Comparison of ENCODE assay signal across 26 cellular contexts in genomic region chrX:114650351-114650750, GRCh38.
A peak's percentile ranks its signal among the peaks of the same experiment; 100 is the strongest.
DNase-seq lines count a peak whose midpoint lies in the region; TF ChIP-seq lines count a peak whose summit lies in the region.
"Had no signal": no experiment of that assay in that cellular context is flagged by ENCODE, and none has a peak within 500 bp of the region (broad histone marks: within the 10 kb centered on the region; RNA-seq: fewer than 3 reads in every experiment).

No MANE protein-coding gene starts in this region.

- H3K4me3 ChIP-seq in adipocyte (ENCODE audit: low read length), result no peak overlapping the region
- H3K4me3 ChIP-seq: A549, GM23338, SJCRH30 had no signal

- H3K36me3 Mint-ChIP-seq in progenitor cell of endocrine pancreas (ENCODE audit: insufficient read depth), result no peaks in the 10 kb centered on the region
- H3K36me3 Mint-ChIP-seq: CD14-positive monocyte; CD8-positive, alpha-beta memory T cell had no signal

- no peak overlapping the region for H3K4me3 Mint-ChIP-seq in progenitor cell of endocrine pancreas (ENCODE audit: low read depth)
- H3K4me3 Mint-ChIP-seq: CD14-positive monocyte; CD8-positive, alpha-beta memory T cell; GM23338; H9; HFFc6 had no signal

- no peak overlapping the region for H3K27ac Mint-ChIP-seq in progenitor cell of endocrine pancreas
- H3K27ac Mint-ChIP-seq: CD14-positive monocyte; CD8-positive, alpha-beta memory T cell; GM23338; H9; HFFc6 had no signal

- no peaks in the 10 kb centered on the region for H3K27me3 Mint-ChIP-seq in progenitor cell of endocrine pancreas

- H3K36me3 ChIP-seq in adipocyte (ENCODE audit: control insufficient read depth, insufficient read depth, low read length, severe bottlenecking), result no peaks in the 10 kb centered on the region
- H3K36me3 ChIP-seq: BE2C, SJCRH30 had no signal

- no peaks in the 10 kb centered on the region for H3K9me3 Mint-ChIP-seq in progenitor cell of endocrine pancreas (ENCODE audit: low read depth)
- H3K9me3 Mint-ChIP-seq: CD14-positive monocyte; CD8-positive, alpha-beta memory T cell; GM23338; H9; HFFc6 had no signal

- H3K4me1 Mint-ChIP-seq in progenitor cell of endocrine pancreas (ENCODE audit: low read depth), result no peaks in the 10 kb centered on the region
- H3K4me1 Mint-ChIP-seq: CD14-positive monocyte; CD8-positive, alpha-beta memory T cell; GM23338; H9 had no signal

- peaks cover 11% of the 10 kb centered on the region for H3K4me1 ChIP-seq in adipocyte (ENCODE audit: control insufficient read depth, insufficient read depth, low read length)
- H3K4me1 ChIP-seq: A549, BE2C, SJCRH30 had no signal

- DNase-seq in EL, result peak; percentile 0
- DNase-seq in adipocyte (ENCODE audit: low read depth), result peak; percentile 24
- peak; percentile 2 for DNase-seq in fibroblast of the conjunctiva (ENCODE audit: low read depth)
- DNase-seq in activated CD4-positive, alpha-beta T cell treated with anti-CD3 and anti-CD28 coated beads for 4 hours, result no peak
- no peak for DNase-seq in DMS79 treated with DMSO at 0.1 percent for 48 hours (lab: John Stamatoyannopoulos, UW)
- DNase-seq in activated naive CD4-positive, alpha-beta T cell (lab: John Stamatoyannopoulos, UW), result no peak
- DNase-seq in progenitor cell of endocrine pancreas (ENCODE audit: low spot score, unreplicated experiment), result no peak
- DNase-seq: BE2C; CD8-positive, alpha-beta memory T cell; DMS 273 treated with DMSO at 0.1 percent for 48 hours; DMS79; H9; HFFc6; KBM-7; NCI-H1105 treated with DMSO at 0.1 percent for 48 hours; NCI-H146; NCI-H1930; NCI-H2107; NCI-H526; NCI-H82; NK-92 treated with Interleukin-12 subunit alpha and Interleukin-12 subunit beta, amount 100 ng/mL, for 24 hours; PC-3; SJCRH30 had no signal

- H3K9me3 ChIP-seq in adipocyte (ENCODE audit: control insufficient read depth, low read length), result no peaks in the 10 kb centered on the region
- H3K9me3 ChIP-seq: A549, BE2C, SJCRH30 had no signal

- H3K27me3 ChIP-seq in adipocyte (replicated peaks; ENCODE audit: control insufficient read depth, insufficient read depth, low read length), result peaks cover 10% of the 10 kb centered on the region
- H3K27me3 ChIP-seq: BE2C, SJCRH30 had no signal

- TF ChIP-seq CTCF in progenitor cell of endocrine pancreas (IDR thresholded peaks at IDR 0.05; ENCODE audit: unreplicated experiment), result no peak

- no peak overlapping the region for H3K9ac ChIP-seq in adipocyte (ENCODE audit: low read length)

Comparison
In these comparisons a context has a peak if more than half of its experiments do, and no peak if none do; other contexts are left out.
1. DNase-seq: peak in EL (single experiment), adipocyte (single experiment) and fibroblast of the conjunctiva (single experiment); none in activated CD4-positive, alpha-beta T cell treated with anti-CD3 and anti-CD28 coated beads for 4 hours (0 of 2), DMS79 treated with DMSO at 0.1 percent for 48 hours (single experiment), activated naive CD4-positive, alpha-beta T cell (0 of 4) and progenitor cell of endocrine pancreas (single experiment).